In the genomic region with DNA sequence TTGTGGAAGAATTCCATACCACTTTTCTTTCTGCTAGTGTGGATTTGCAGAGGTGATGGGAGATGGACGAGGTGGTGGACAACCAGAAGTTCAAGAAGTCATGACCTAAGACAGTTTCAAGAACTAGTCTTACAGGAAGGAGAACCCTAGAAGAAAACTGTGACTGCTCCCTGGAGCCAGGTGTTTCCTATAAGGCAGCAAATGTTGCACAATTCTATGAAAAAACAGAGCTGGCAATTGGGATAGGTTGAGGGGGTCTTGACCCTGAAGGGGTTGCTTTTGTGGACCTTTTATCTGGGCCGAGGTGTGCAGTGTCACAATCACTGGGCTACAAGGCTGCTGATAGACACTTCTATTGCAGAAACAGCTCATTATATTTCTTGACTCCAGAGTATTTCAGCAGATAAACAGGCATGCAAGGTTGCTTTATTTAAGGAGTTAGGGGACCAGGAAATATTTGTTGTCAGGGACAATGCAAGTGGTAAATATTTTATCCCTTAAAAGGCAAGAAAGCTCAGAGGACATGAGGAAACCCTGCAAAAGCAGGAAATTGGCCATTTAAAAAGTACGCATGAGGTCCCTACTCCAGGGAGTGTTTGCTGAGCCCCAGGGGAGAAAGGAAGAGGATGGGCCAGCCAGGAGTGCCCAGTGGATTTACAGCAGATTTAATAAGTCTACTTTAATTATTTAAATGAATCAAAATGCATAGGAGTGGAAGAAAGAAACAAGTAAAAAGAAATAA, we compare ENCODE assay signal across 24 cellular contexts. TPM values are rescaled to one million over a fixed set of nuclear protein-coding genes. Genes with fewer than 3 reads are reported as not detected.
A peak's percentile ranks its signal among the peaks of the same experiment; 100 is the strongest.
DNase-seq lines count a peak whose midpoint lies in the region; ATAC-seq and TF ChIP-seq lines count a peak whose summit lies in the region.
"Had no signal": no experiment of that assay in that cellular context is flagged by ENCODE, and none has a peak within 500 bp of the region (broad histone marks: within the 10 kb centered on the region; RNA-seq: fewer than 3 reads in every experiment).

No MANE protein-coding gene starts in this region.

- ATAC-seq in stimulated activated naive B cell treated with anti-CD40 and anti-IgM and Interleukin-4, amounts not matched to agents 10 μg/mL and 1 μg/mL and 100 μg/mL, for 72 hours (replicated peaks) = no peak
- ATAC-seq: effector memory CD8-positive, alpha-beta T cell; naive thymus-derived CD8-positive, alpha-beta T cell had no signal

- DNase-seq in GM13977 (ENCODE audit: low spot score) = peak; percentile 20
- DNase-seq in NCI-H146 treated with DMSO at 0.1 percent for 48 hours (lab: John Stamatoyannopoulos, UW; ENCODE audit: unreplicated experiment) = peak; percentile 72
- DNase-seq in endodermal cell = no peak
- DNase-seq in stimulated activated naive B cell treated with anti-CD40 and anti-IgM and Interleukin-4, amounts not matched to agents 10 μg/mL and 1 μg/mL and 100 μg/mL, for 72 hours = no peak
- DNase-seq in osteocyte (ENCODE audit: extremely low spot score, unreplicated experiment) = no peak
- no peak for DNase-seq in HAP-1 (ENCODE audit: low spot score in 2 of 2)
- DNase-seq in UCSD-AML1 (lab: John Stamatoyannopoulos, UW; ENCODE audit: unreplicated experiment) = no peak
- DNase-seq in activated CD4-positive, alpha-beta T cell treated with anti-CD3 and anti-CD28 coated beads, Interleukin-2, amount 50 U/mL, for 48 hours = no peak
- DNase-seq: activated CD4-positive, alpha-beta T cell treated with anti-CD3 and anti-CD28 coated beads, Interleukin-2, amount 50 U/mL, for 4 hours; activated naive CD8-positive, alpha-beta T cell treated with anti-CD3 and anti-CD28 coated beads for 36 hours; DMS79; effector memory CD8-positive, alpha-beta T cell; kidney glomerular epithelial cell; MV-4-11; naive thymus-derived CD8-positive, alpha-beta T cell; NCI-H1930; NCI-H2227 treated with DMSO at 0.1 percent for 48 hours; posterior cingulate gyrus; sigmoid colon; T-helper 2 cell had no signal

- H3K9me3 ChIP-seq in endodermal cell (ENCODE audit: control insufficient read depth, low read length) = no peaks in the 10 kb centered on the region
- H3K9me3 ChIP-seq in HAP-1 = no peaks in the 10 kb centered on the region
- H3K9me3 ChIP-seq: sigmoid colon had no signal

- no peak overlapping the region for H3K9ac ChIP-seq in endodermal cell (ENCODE audit: extremely low read depth, low read length, poor library complexity, severe bottlenecking)
- H3K9ac ChIP-seq: KMS-11 had no signal

- H3K27ac Mint-ChIP-seq in endodermal cell = peak overlapping the region; percentile 35
- H3K27ac Mint-ChIP-seq in stimulated activated naive B cell treated with anti-CD40 and anti-IgM and Interleukin-4, amounts not matched to agents 10 μg/mL and 1 μg/mL and 100 μg/mL, for 72 hours = peak overlapping the region; percentile 88
- no peak overlapping the region for H3K27ac Mint-ChIP-seq in osteocyte (ENCODE audit: unreplicated experiment)
- H3K27ac Mint-ChIP-seq: activated naive CD8-positive, alpha-beta T cell treated with anti-CD3 and anti-CD28 coated beads for 36 hours; effector memory CD8-positive, alpha-beta T cell; HFFc6; naive thymus-derived CD8-positive, alpha-beta T cell had no signal

- H3K4me1 Mint-ChIP-seq in endodermal cell (peaks cover 20% of the 10 kb centered on the region), osteocyte (ENCODE audit: unreplicated experiment) (peaks cover 4% of the 10 kb centered on the region)
- peaks cover 54 to 79% of the 10 kb centered on the region in 2 donors for H3K4me1 Mint-ChIP-seq in stimulated activated naive B cell treated with anti-CD40 and anti-IgM and Interleukin-4, amounts not matched to agents 10 μg/mL and 1 μg/mL and 100 μg/mL, for 72 hours
- H3K4me1 Mint-ChIP-seq: activated naive CD8-positive, alpha-beta T cell treated with anti-CD3 and anti-CD28 coated beads for 36 hours had no signal

- no peak for TF ChIP-seq CTCF in GM13977 (IDR thresholded peaks at IDR 0.05; ENCODE audit: extremely low read depth, insufficient read depth, missing control alignments)
- TF ChIP-seq CTCF in endodermal cell (conservative IDR thresholded peaks at IDR 0.05) = no peak
- TF ChIP-seq CTCF in osteocyte (IDR thresholded peaks at IDR 0.05) = no peak

- WGBS in endodermal cell (ENCODE audit: insufficient coverage in 1 of 2, insufficient read length in 1 of 2), 2 experiments = 82 to 83% methylated on average over 2 to 3 of the region's 3 CpGs

- peaks cover 7% of the 10 kb centered on the region for H3K27me3 Mint-ChIP-seq in endodermal cell (ENCODE audit: insufficient read depth)
- no peaks in the 10 kb centered on the region for H3K27me3 Mint-ChIP-seq in stimulated activated naive B cell treated with anti-CD40 and anti-IgM and Interleukin-4, amounts not matched to agents 10 μg/mL and 1 μg/mL and 100 μg/mL, for 72 hours
- peaks cover 17% of the 10 kb centered on the region for H3K27me3 Mint-ChIP-seq in osteocyte (ENCODE audit: unreplicated experiment)

- H3K27me3 ChIP-seq in endodermal cell (ENCODE audit: control insufficient read depth, insufficient read depth, low read length, poor library complexity, severe bottlenecking) (no peaks in the 10 kb centered on the region), HAP-1 (ENCODE audit: low read depth) (0 out of 2 replicates have a peak, but pooled peaks cover 3% of the 10 kb centered on the region)

- H3K4me1 ChIP-seq in endodermal cell (ENCODE audit: control insufficient read depth, insufficient read depth, low read length) (no peaks in the 10 kb centered on the region), HAP-1 (no peaks in the 10 kb centered on the region)

- H3K4me3 ChIP-seq in endodermal cell (ENCODE audit: low read length) = no peak overlapping the region
- no peak overlapping the region for H3K4me3 ChIP-seq in HAP-1
- H3K4me3 ChIP-seq: sigmoid colon had no signal

- peaks cover 3% of the 10 kb centered on the region for H3K36me3 ChIP-seq in endodermal cell (ENCODE audit: control insufficient read depth, insufficient read depth, low read length)
- H3K36me3 ChIP-seq in HAP-1 (replicated peaks) = no peaks in the 10 kb centered on the region
- H3K36me3 ChIP-seq: sigmoid colon had no signal

- in situ Hi-C loops in GM13977 (cut with MboI; ENCODE audit: low pct_unique_long_range_greater_than_20kb, low sequenced_read_pairs, unreplicated experiment) = no loop called here
- in situ Hi-C loops in HAP-1 (cut with MboI; ENCODE audit: low sequenced_read_pairs) = no loop called here

- H3K9me3 Mint-ChIP-seq in endodermal cell (no peaks in the 10 kb centered on the region), osteocyte (ENCODE audit: unreplicated experiment) (no peaks in the 10 kb centered on the region)
- no peaks in the 10 kb centered on the region for H3K9me3 Mint-ChIP-seq in stimulated activated naive B cell treated with anti-CD40 and anti-IgM and Interleukin-4, amounts not matched to agents 10 μg/mL and 1 μg/mL and 100 μg/mL, for 72 hours
- H3K9me3 Mint-ChIP-seq: activated naive CD8-positive, alpha-beta T cell treated with anti-CD3 and anti-CD28 coated beads for 36 hours; effector memory CD8-positive, alpha-beta T cell; HFFc6; naive thymus-derived CD8-positive, alpha-beta T cell had no signal

- H3K4me3 Mint-ChIP-seq in endodermal cell (no peak overlapping the region), osteocyte (ENCODE audit: unreplicated experiment) (no peak overlapping the region)
- H3K4me3 Mint-ChIP-seq in stimulated activated naive B cell treated with anti-CD40 and anti-IgM and Interleukin-4, amounts not matched to agents 10 μg/mL and 1 μg/mL and 100 μg/mL, for 72 hours = peak overlapping the region; percentile 37 to 84
- H3K4me3 Mint-ChIP-seq: activated naive CD8-positive, alpha-beta T cell treated with anti-CD3 and anti-CD28 coated beads for 36 hours; effector memory CD8-positive, alpha-beta T cell; HFFc6; naive thymus-derived CD8-positive, alpha-beta T cell had no signal

- no peak overlapping the region for H3K27ac ChIP-seq in endodermal cell (ENCODE audit: low read depth, low read length)
- H3K27ac ChIP-seq: KMS-11, sigmoid colon had no signal

- H3K36me3 Mint-ChIP-seq in endodermal cell (ENCODE audit: low read depth) (peaks cover 23% of the 10 kb centered on the region), osteocyte (ENCODE audit: unreplicated experiment) (no peaks in the 10 kb centered on the region)
- peaks cover 13 to 25% of the 10 kb centered on the region in 2 donors for H3K36me3 Mint-ChIP-seq in stimulated activated naive B cell treated with anti-CD40 and anti-IgM and Interleukin-4, amounts not matched to agents 10 μg/mL and 1 μg/mL and 100 μg/mL, for 72 hours
- H3K36me3 Mint-ChIP-seq: activated naive CD8-positive, alpha-beta T cell treated with anti-CD3 and anti-CD28 coated beads for 36 hours; naive thymus-derived CD8-positive, alpha-beta T cell had no signal

RNA-seq across cellular contexts. Expression of gene APCDD1, which starts 22.9 kb away (rescaled TPM):
- 1 to 10 TPM; 6.5 to 9.0 TPM for total RNA-seq in endodermal cell
- polyA plus RNA-seq in endodermal cell (2013, experiment 1 of 2) = 149 TPM
- 140 TPM for polyA plus RNA-seq in endodermal cell (2013, experiment 2 of 2)
- 1.4 and 2.6 TPM in 2 replicates for total RNA-seq in osteocyte
- total RNA-seq: activated naive CD8-positive, alpha-beta T cell treated with anti-CD3 and anti-CD28 coated beads for 36 hours; HT-29; naive thymus-derived CD8-positive, alpha-beta T cell; SK-MEL-5 had no signal
- polyA plus RNA-seq: naive thymus-derived CD8-positive, alpha-beta T cell had no signal

RNA-seq across cellular contexts. Expression of gene NAPG, which starts 48.5 kb away (rescaled TPM):
- total RNA-seq in endodermal cell (10 to 100 TPM; 35.3 to 42.9 TPM), osteocyte (25.7 and 28.3 TPM in 2 replicates)
- polyA plus RNA-seq in endodermal cell (2013, experiment 1 of 2) = 28.0 TPM
- polyA plus RNA-seq in endodermal cell (2013, experiment 2 of 2) = 29.6 TPM

Comparison
In these comparisons a context has a peak if more than half of its experiments do, and no peak if none do; other contexts are left out.
1. DNase-seq: peak in GM13977 (single experiment) and NCI-H146 treated with DMSO at 0.1 percent for 48 hours (single experiment); none in endodermal cell (single experiment), stimulated activated naive B cell treated with anti-CD40 and anti-IgM and Interleukin-4, amounts not matched to agents 10 μg/mL and 1 μg/mL and 100 μg/mL, for 72 hours (single experiment), osteocyte (single experiment), HAP-1 (0 of 2), UCSD-AML1 (single experiment) and activated CD4-positive, alpha-beta T cell treated with anti-CD3 and anti-CD28 coated beads, Interleukin-2, amount 50 U/mL, for 48 hours (0 of 2).
2. H3K4me3 Mint-ChIP-seq: peak in stimulated activated naive B cell treated with anti-CD40 and anti-IgM and Interleukin-4, amounts not matched to agents 10 μg/mL and 1 μg/mL and 100 μg/mL, for 72 hours (2 of 2); none in endodermal cell (single experiment) and osteocyte (single experiment).